ENCODE assay signal across 15 cellular contexts in the genomic region with DNA sequence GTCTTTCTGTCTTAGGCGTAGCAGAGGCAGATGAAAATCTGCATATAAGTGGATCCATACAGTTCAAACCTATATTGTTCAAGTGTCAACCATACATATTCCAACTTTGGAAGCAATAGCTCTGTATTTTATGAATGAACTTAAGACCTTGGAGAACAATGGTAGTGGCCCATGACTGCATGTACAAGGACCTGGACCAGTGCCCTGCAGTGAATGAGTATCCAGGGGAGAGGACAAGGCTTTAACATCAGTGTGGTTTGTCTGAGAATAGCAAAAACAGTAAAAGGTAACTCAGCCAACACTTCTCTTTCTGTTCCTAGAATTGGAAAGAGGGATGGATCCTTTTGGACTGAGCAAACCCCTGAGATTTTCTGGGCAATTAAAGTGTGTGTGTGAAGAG.
DNase-seq lines count a peak whose midpoint lies in the region; ATAC-seq lines count a peak whose summit lies in the region.
"Had no signal": no experiment of that assay in that cellular context is flagged by ENCODE, and none has a peak within 500 bp of the region (broad histone marks: within the 10 kb centered on the region; RNA-seq: fewer than 3 reads in every experiment).

No MANE protein-coding gene starts in this region.

- no peaks in the 10 kb centered on the region for H3K27me3 Mint-ChIP-seq in stimulated activated naive B cell treated with anti-CD40 and anti-IgM and Interleukin-4, amounts not matched to agents 10 μg/mL and 1 μg/mL and 100 μg/mL, for 72 hours
- H3K27me3 Mint-ChIP-seq: activated naive CD8-positive, alpha-beta T cell had no signal

- peaks cover 5 to 7% of the 10 kb centered on the region in 2 donors for H3K9me3 Mint-ChIP-seq in stimulated activated naive B cell treated with anti-CD40 and anti-IgM and Interleukin-4, amounts not matched to agents 10 μg/mL and 1 μg/mL and 100 μg/mL, for 72 hours

- H3K4me3 Mint-ChIP-seq in stimulated activated naive B cell treated with anti-CD40 and anti-IgM and Interleukin-4, amounts not matched to agents 10 μg/mL and 1 μg/mL and 100 μg/mL, for 72 hours = no peak overlapping the region
- H3K4me3 Mint-ChIP-seq: activated naive CD8-positive, alpha-beta T cell; CD14-positive monocyte; natural killer cell had no signal

- intact Hi-C loops in posterior cingulate gyrus (cut with DNase I) = no loop called here

- H3K36me3 Mint-ChIP-seq in stimulated activated naive B cell treated with anti-CD40 and anti-IgM and Interleukin-4, amounts not matched to agents 10 μg/mL and 1 μg/mL and 100 μg/mL, for 72 hours = peaks cover 0 to 3% of the 10 kb centered on the region in 2 donors
- H3K36me3 Mint-ChIP-seq: activated naive CD8-positive, alpha-beta T cell; CD14-positive monocyte had no signal

- H3K27ac Mint-ChIP-seq in stimulated activated naive B cell treated with anti-CD40 and anti-IgM and Interleukin-4, amounts not matched to agents 10 μg/mL and 1 μg/mL and 100 μg/mL, for 72 hours = peak overlapping the region; percentile 26
- H3K27ac Mint-ChIP-seq: activated naive CD8-positive, alpha-beta T cell; CD14-positive monocyte; natural killer cell had no signal

- DNase-seq in stimulated activated naive B cell treated with anti-CD40 and anti-IgM and Interleukin-4, amounts not matched to agents 10 μg/mL and 1 μg/mL and 100 μg/mL, for 72 hours = no peak
- DNase-seq in activated CD4-positive, alpha-beta T cell treated with anti-CD3 and anti-CD28 coated beads for 1 hour = no peak
- DNase-seq in AG08396 (ENCODE audit: low spot score) (no peak), posterior cingulate gyrus (no peak)
- DNase-seq: activated CD4-positive, CD25-positive, alpha-beta regulatory T cell treated with anti-CD3 and anti-CD28 coated beads, Interleukin-2, amount 50 U/mL, for 72 hours; DMS79 treated with DMSO at 0.1 percent for 48 hours; lower lobe of right lung; natural killer cell; NCI-H1092 treated with DMSO at 0.1 percent for 48 hours; Right ventricle myocardium superior had no signal

- H3K4me1 Mint-ChIP-seq in stimulated activated naive B cell treated with anti-CD40 and anti-IgM and Interleukin-4, amounts not matched to agents 10 μg/mL and 1 μg/mL and 100 μg/mL, for 72 hours = peaks cover 13 to 24% of the 10 kb centered on the region in 2 donors
- H3K4me1 Mint-ChIP-seq: CD14-positive monocyte, natural killer cell had no signal

- ATAC-seq in GM19324 (IDR thresholded peaks at IDR 0.05; ENCODE audit: low FRiP score, unreplicated experiment) (peak; percentile 15), GM21723 (IDR thresholded peaks at IDR 0.05; ENCODE audit: unreplicated experiment) (peak; percentile 15), HG03103 (IDR thresholded peaks at IDR 0.05; ENCODE audit: low read depth, unreplicated experiment) (peak; percentile 16)
- peak; percentile 52 to 59 for ATAC-seq in stimulated activated naive B cell treated with anti-CD40 and anti-IgM and Interleukin-4, amounts not matched to agents 10 μg/mL and 1 μg/mL and 100 μg/mL, for 72 hours (replicated peaks)
- ATAC-seq: lower lobe of right lung, natural killer cell had no signal
